34 cellular contexts compared by ENCODE assay signal in the genomic region with DNA sequence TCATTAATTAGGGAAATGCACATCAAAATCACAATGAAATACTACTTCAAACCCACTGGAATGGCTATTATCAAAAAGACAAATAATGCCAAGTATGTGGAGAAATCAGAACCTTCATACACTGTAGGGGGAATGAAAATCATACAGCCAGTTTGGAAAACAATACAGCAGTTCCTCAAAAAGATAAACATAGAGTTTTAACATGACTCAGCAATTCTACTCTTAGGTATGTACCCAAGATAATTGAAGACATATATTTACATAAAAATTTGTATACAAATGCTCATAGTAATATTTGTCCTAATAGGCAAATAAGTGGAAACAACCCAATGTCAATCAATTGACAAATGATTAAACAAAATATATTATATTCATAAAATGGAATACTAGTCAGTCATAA. TPM values are rescaled to one million over a fixed set of nuclear protein-coding genes. Genes with fewer than 3 reads are reported as not detected.
"Had no signal": no experiment of that assay in that cellular context is flagged by ENCODE, and none has a peak within 500 bp of the region (broad histone marks: within the 10 kb centered on the region; RNA-seq: fewer than 3 reads in every experiment).

No MANE protein-coding gene starts in this region.

- H3K9me3 ChIP-seq: adrenal gland, body of pancreas, breast epithelium had no signal

- FAIRE-seq: astrocyte, TTC549 had no signal

- H3K4me1 ChIP-seq: adrenal gland, body of pancreas, breast epithelium had no signal

- ATAC-seq: activated CD8-positive, alpha-beta T cell treated with anti-CD3 and anti-CD28 coated beads for 36 hours; activated naive CD4-positive, alpha-beta T cell treated with anti-CD3 and anti-CD28 coated beads, Interleukin-2, amount 50 U/mL, for 72 hours; activated T-cell treated with anti-CD3 and anti-CD28 coated beads, Interleukin-2, amount 50 U/mL, for 4 hours; activated T-cell treated with anti-CD3 and anti-CD28 coated beads, Interleukin-2, amount 50 U/mL, for 72 hours; activated T-helper 17 cell treated with anti-CD3 and anti-CD28 coated beads, Interleukin-2, amount 50 U/mL, for 72 hours; body of pancreas had no signal

- H3K27me3 ChIP-seq: adrenal gland, body of pancreas, brain microvascular endothelial cell, breast epithelium had no signal

- H3K36me3 ChIP-seq: adrenal gland, brain microvascular endothelial cell, breast epithelium had no signal

- H3K4me3 ChIP-seq: adrenal gland, body of pancreas, breast epithelium had no signal

- DNase-seq: activated B cell treated with CpG ODN at 0.5 μM for 24 hours; activated CD4-positive, alpha-beta memory T cell treated with anti-CD3 and anti-CD28 coated beads for 36 hours; activated CD4-positive, alpha-beta T cell treated with anti-CD3 and anti-CD28 coated beads for 4 hours; activated CD4-positive, alpha-beta T cell treated with anti-CD3 and anti-CD28 coated beads, Interleukin-2, amount 10 ng/mL, durations not matched to agents 24 days and 14 days; activated CD4-positive, alpha-beta T cell treated with anti-CD3 and anti-CD28 coated beads, Interleukin-2, amount 50 U/mL, for 1 hour; activated CD4-positive, alpha-beta T cell treated with anti-CD3 and anti-CD28 coated beads, Interleukin-2, amount 50 U/mL, for 4 hours; activated CD4-positive, CD25-positive, alpha-beta regulatory T cell treated with anti-CD3 and anti-CD28 coated beads, Interleukin-2, amount 50 U/mL, for 72 hours; activated CD8-positive, alpha-beta memory T cell treated with anti-CD3 and anti-CD28 coated beads, Interleukin-2, amount 50 U/mL, for 4 hours; activated CD8-positive, alpha-beta T cell treated with anti-CD3 and anti-CD28 coated beads for 36 hours; activated effector memory CD4-positive, alpha-beta T cell treated with anti-CD3 and anti-CD28 coated beads, Interleukin-2, amount 50 U/mL, for 16 hours; activated gamma-delta T cell treated with Interleukin-2 at 50 U/mL for 16 hours; activated naive CD4-positive, alpha-beta T cell; activated naive CD4-positive, alpha-beta T cell treated with anti-CD3 and anti-CD28 coated beads for 36 hours; activated naive CD4-positive, alpha-beta T cell treated with anti-CD3 and anti-CD28 coated beads, Interleukin-2, amount 50 U/mL, for 16 hours; activated naive CD8-positive, alpha-beta T cell treated with anti-CD3 and anti-CD28 coated beads for 36 hours; activated T-cell treated with anti-CD3 and anti-CD28 coated beads for 4 hours; activated T-cell treated with anti-CD3 and anti-CD28 coated beads, Interleukin-2, amount 50 U/mL, for 1 hour; activated T-cell treated with anti-CD3 and anti-CD28 coated beads, Interleukin-2, amount 50 U/mL, for 4 hours; activated T-cell treated with anti-CD3 and anti-CD28 coated beads, Interleukin-2, amount 50 U/mL, for 72 hours; adrenal gland; amniotic stem cell; aorta; body of pancreas; brain microvascular endothelial cell; central memory CD4-positive, alpha-beta T cell; T-helper 2 cell; T-helper 9 cell had no signal

- H3K27ac ChIP-seq: adrenal gland, body of pancreas, brain microvascular endothelial cell, breast epithelium, VCaP had no signal

RNA-seq across cellular contexts. Expression of gene SATB2, which starts 45.4 kb away (rescaled TPM):
- total RNA-seq: activated CD4-positive, alpha-beta T cell treated with anti-CD3 and anti-CD28 coated beads, Interleukin-2, amount 10 ng/mL, durations not matched to agents 24 days and 14 days; activated T-helper 1 cell treated with anti-CD3 and anti-CD28 coated beads, Interleukin-12 subunit alpha, Interleukin-12 subunit beta, Interleukin-2, Interleukin-4 antibody, amounts not matched to agents 30 ng/mL and 10 ng/mL and 1 ng/mL, durations not matched to agents 14 hours and 24 hours and 36 hours had no signal
